9 cellular contexts compared by ENCODE assay signal in genomic region chr3:47578691-47579632, GRCh38. TPM values are rescaled to one million over a fixed set of nuclear protein-coding genes. Genes with fewer than 3 reads are reported as not detected.
DNase-seq lines count a peak whose midpoint lies in the region; ATAC-seq, FAIRE-seq and TF ChIP-seq lines count a peak whose summit lies in the region.
"Had no signal": no experiment of that assay in that cellular context is flagged by ENCODE, and none has a peak within 500 bp of the region (broad histone marks: within the 10 kb centered on the region; RNA-seq: fewer than 3 reads in every experiment).

CSPG5 (minus strand) TSS chr3:47578865; CDS start chr3:47578693, 172 bp downstream.

- no peak for TF ChIP-seq POLR2A in HepG2 (IDR thresholded peaks at IDR 0.05; ENCODE audit: insufficient read depth in 1 of 2, low read depth in 2 of 2, low read length in 2 of 2)

- no peak within 1 kb of the TSS for H3K9ac ChIP-seq in HepG2 (ENCODE audit: insufficient read depth, low read depth, low read length)

- H3K36me3 ChIP-seq in HepG2 (replicated peaks in 1 of 2; ENCODE audit: control insufficient read depth in 1 of 2, insufficient read depth in 2 of 2, low read length in 2 of 2) = no peaks in the 10 kb centered on the region

- ATAC-seq in HepG2 (peak; percentile 11), HG03442 (IDR thresholded peaks at IDR 0.05; ENCODE audit: unreplicated experiment) (no peak), GM21528 (IDR thresholded peaks at IDR 0.05; ENCODE audit: low FRiP score, unreplicated experiment) (no peak)
- peak; percentile 68 for ATAC-seq in stimulated activated memory B cell treated with anti-CD40 and anti-IgM and Interleukin-4, amounts not matched to agents 10 μg/mL and 1 μg/mL and 100 μg/mL, for 72 hours

- peaks cover 17% of the 10 kb centered on the region for H3K27me3 Mint-ChIP-seq in stimulated activated memory B cell treated with anti-CD40 and anti-IgM and Interleukin-4, amounts not matched to agents 10 μg/mL and 1 μg/mL and 100 μg/mL, for 72 hours

- no peak for FAIRE-seq in GM19239 (lab: Jason Lieb, UNC)
- FAIRE-seq in HepG2 (lab: Jason Lieb, UNC) = no peak
- FAIRE-seq: colon had no signal

- peaks cover 20% of the 10 kb centered on the region for H3K4me1 ChIP-seq in HepG2 (ENCODE audit: insufficient read depth, low read length)

- WGBS in HepG2 (ENCODE audit: low lambda C conversion rate) = 100% methylated on average over 1 of the region's 121 CpGs

- CTCF ChIA-PET in HepG2 (lab: Yijun Ruan, JAX; ENCODE audit: low intra/inter-chr PET ratio, low total read pairs) = no interaction called here

- peak within 1 kb of the TSS; percentile 47 to 71 (median 54); a peak in 4 of 6 replicates for H3K4me3 ChIP-seq in HepG2 (replicated peaks in 1 of 3; ENCODE audit: insufficient read depth in 1 of 3, low read depth in 2 of 3, low read length in 3 of 3)

- POLR2A ChIA-PET in HepG2 (lab: Yijun Ruan, JAX) = no interaction called here

- H3K27me3 ChIP-seq in HepG2 (ENCODE audit: control insufficient read depth in 1 of 2, insufficient read depth in 2 of 2, low read length in 2 of 2) = peaks cover 7 to 42% of the 10 kb centered on the region in 2 experiments

- H2AFZ ChIP-seq in HepG2 (ENCODE audit: low read length) = no peak within 1 kb of the TSS

- BruUV-seq in HepG2 (replicated peaks; lab: Mats Ljungman, UMichigan) = no TSS peak

- peak; percentile 42 for DNase-seq in GM19239 (ENCODE audit: insufficient read length, low spot score)
- peak; percentile 7 for DNase-seq in T-helper 22 cell (ENCODE audit: low read depth)
- peak; percentile 48 for DNase-seq in cerebellar cortex (ENCODE audit: low spot score)
- DNase-seq in HepG2 (ENCODE audit: low spot score) = no peak

- TF ChIP-seq CTCF in 22Rv1 (IDR thresholded peaks at IDR 0.05) = no peak
- TF ChIP-seq CTCF in HepG2 (CRISPR knock-in tag; IDR thresholded peaks at IDR 0.05) = no peak

- H3K27ac Mint-ChIP-seq in stimulated activated memory B cell treated with anti-CD40 and anti-IgM and Interleukin-4, amounts not matched to agents 10 μg/mL and 1 μg/mL and 100 μg/mL, for 72 hours = no peak within 1 kb of the TSS

- no peak for TF ChIP-seq EP300 in HepG2 (IDR thresholded peaks at IDR 0.05; ENCODE audit: low read depth in 2 of 2, low read length in 2 of 2)
- no peak for TF ChIP-seq EP300 in HepG2 (CRISPR knock-in tag; IDR thresholded peaks at IDR 0.05; ENCODE audit: borderline replicate concordance)

- H3K4me1 Mint-ChIP-seq in stimulated activated memory B cell treated with anti-CD40 and anti-IgM and Interleukin-4, amounts not matched to agents 10 μg/mL and 1 μg/mL and 100 μg/mL, for 72 hours = no peaks in the 10 kb centered on the region

- in situ Hi-C loops in HepG2 (cut with HindIII; ENCODE audit: extremely low pct_ligation_motif_present, low pct_unique_long_range_greater_than_20kb) = no loop called here

- H3K9me3 Mint-ChIP-seq in stimulated activated memory B cell treated with anti-CD40 and anti-IgM and Interleukin-4, amounts not matched to agents 10 μg/mL and 1 μg/mL and 100 μg/mL, for 72 hours = no peaks in the 10 kb centered on the region

- peaks cover 6% of the 10 kb centered on the region; the same call in 1 of the 2 replicates for H4K20me1 ChIP-seq in HepG2 (ENCODE audit: insufficient read depth, low read length)

- no peaks in the 10 kb centered on the region for H3K9me3 ChIP-seq in HepG2 (ENCODE audit: low read length)

- peak within 1 kb of the TSS; percentile 65 for H3K4me3 Mint-ChIP-seq in stimulated activated memory B cell treated with anti-CD40 and anti-IgM and Interleukin-4, amounts not matched to agents 10 μg/mL and 1 μg/mL and 100 μg/mL, for 72 hours

- H3K36me3 Mint-ChIP-seq in stimulated activated memory B cell treated with anti-CD40 and anti-IgM and Interleukin-4, amounts not matched to agents 10 μg/mL and 1 μg/mL and 100 μg/mL, for 72 hours = no peaks in the 10 kb centered on the region

- intact Hi-C loops in HepG2 (cut with micrococcal nuclease; ENCODE audit: unreplicated experiment) = loop anchor here (2.0 kb wide), 1 partner anchor 56 kb away; no protein-coding TSS in a partner anchor

- peak within 1 kb of the TSS; percentile 27; the same call in 1 of the 2 replicates for H3K27ac ChIP-seq in 22Rv1
- H3K27ac ChIP-seq in HepG2 (ENCODE audit: extremely low read length, insufficient read depth, low read length) = no peak within 1 kb of the TSS

- no peak for TF ChIP-seq RAD21 in HepG2 (CRISPR knock-in tag; IDR thresholded peaks at IDR 0.05)

- H3K79me2 ChIP-seq in HepG2 (ENCODE audit: insufficient read depth, low read length) = no peaks in the 10 kb centered on the region

- H3K4me2 ChIP-seq in HepG2 (ENCODE audit: low read depth, low read length) = peak within 1 kb of the TSS; percentile 75

TF ChIP-seq in HepG2, 621 proteins besides CTCF, POLR2A, EP300 and RAD21 (continues in another document):
- 0 out of 2 replicates have a peak, but pooled peaks have one; percentile 40 for TF ChIP-seq ATF7-NPFF (CRISPR knock-in tag; IDR thresholded peaks at IDR 0.05; ENCODE audit: low read depth)
- TF ChIP-seq ZNF251 (CRISPR knock-in tag; IDR thresholded peaks at IDR 0.05) = no peak
- no peak for TF ChIP-seq ZMYM4 (CRISPR knock-in tag; IDR thresholded peaks at IDR 0.05)
- TF ChIP-seq ZNF687 (CRISPR knock-in tag; IDR thresholded peaks at IDR 0.05) = peak; percentile 62
- peak; percentile 55; the same call in 1 of the 2 replicates for TF ChIP-seq ZNF777 (CRISPR knock-in tag; IDR thresholded peaks at IDR 0.05)

RNA-seq across cellular contexts. Expression of gene CSPG5, which starts in this region (rescaled TPM):
- 0.07 TPM in 1 of 2 replicates, not detected in the other for total RNA-seq in HepG2 (2016; rRNA removed; fragmentation: Illumina TruSeq; extraction: Trizol)
- total RNA-seq in HepG2 (2016; cell fraction: cytosol; rRNA removed; fragmentation: Illumina TruSeq; extraction: Trizol; ENCODE audit: low read depth) = not detected in 2 replicates
- 0.11 TPM in 1 of 2 replicates, not detected in the other for total RNA-seq in HepG2 (2016; cell fraction: insoluble cytoplasmic fraction; rRNA removed; fragmentation: Illumina TruSeq; extraction: Trizol)
- not detected in 2 replicates for total RNA-seq in HepG2 (2016; cell fraction: membrane; rRNA removed; fragmentation: Illumina TruSeq; extraction: Trizol)
- 0.25 and 0.37 TPM in 2 replicates for total RNA-seq in HepG2 (2016; cell fraction: nucleus; rRNA removed; fragmentation: Illumina TruSeq; extraction: Trizol)
- 0.10 and 0.15 TPM in 2 replicates for polyA plus RNA-seq in HepG2 (2011; rRNA removed)
- 0.05 and 0.06 TPM in 2 replicates for polyA plus RNA-seq in HepG2 (2011; cell fraction: cytosol; rRNA removed)
- 0.11 and 0.23 TPM in 2 replicates for polyA plus RNA-seq in HepG2 (2011; cell fraction: nucleus; rRNA removed)
- polyA plus RNA-seq in HepG2 (2012) = 0.08 and 0.20 TPM in 2 replicates
- not detected in 2 replicates for polyA plus RNA-seq in HepG2 (2016; cell fraction: cytosol; fragmentation: Illumina TruSeq; extraction: Trizol; ENCODE audit: low read depth)
- polyA plus RNA-seq in HepG2 (2016; cell fraction: insoluble cytoplasmic fraction; fragmentation: Illumina TruSeq; extraction: Trizol; ENCODE audit: low read depth) = not detected in 2 replicates
- 0.11 TPM in 1 of 2 replicates, not detected in the other for polyA plus RNA-seq in HepG2 (2016; cell fraction: membrane; fragmentation: Illumina TruSeq; extraction: Trizol; ENCODE audit: low read depth)
- polyA plus RNA-seq in HepG2 (2016; cell fraction: nucleus; fragmentation: Illumina TruSeq; extraction: Trizol; ENCODE audit: insufficient read depth, low read depth) = not detected in 2 replicates
- polyA minus RNA-seq in HepG2 (2011; rRNA and poly(A)+ RNA removed; ENCODE audit: low replicate concordance) = 0.08 and 0.75 TPM in 2 replicates
- not detected in 2 replicates for polyA minus RNA-seq in HepG2 (2011; cell fraction: cytosol; rRNA and poly(A)+ RNA removed)
- 0.90 and 1.2 TPM in 2 replicates for polyA minus RNA-seq in HepG2 (2011; cell fraction: nucleus; rRNA and poly(A)+ RNA removed)

Comparison
In these comparisons a context has a peak if more than half of its experiments do, and no peak if none do; other contexts are left out.
1. ATAC-seq: peak in HepG2 (single experiment) and stimulated activated memory B cell treated with anti-CD40 and anti-IgM and Interleukin-4, amounts not matched to agents 10 μg/mL and 1 μg/mL and 100 μg/mL, for 72 hours (single experiment); none in HG03442 (single experiment) and GM21528 (single experiment).